ENCODE assay signal across 16 cellular contexts in genomic region chr20:44704551-44704971, GRCh38. TPM values are rescaled to one million over a fixed set of nuclear protein-coding genes. Genes with fewer than 3 reads are reported as not detected.
DNase-seq lines count a peak whose midpoint lies in the region; ATAC-seq and TF ChIP-seq lines count a peak whose summit lies in the region.
"Had no signal": no experiment of that assay in that cellular context is flagged by ENCODE, and none has a peak within 500 bp of the region (broad histone marks: within the 10 kb centered on the region; RNA-seq: fewer than 3 reads in every experiment).

No MANE protein-coding gene starts in this region.

- peak overlapping the region; percentile 94 to 95 for H3K27ac ChIP-seq in coronary artery

- DNase-seq in BJ (ENCODE audit: low read depth): peak; percentile 67
- peak; percentile 94 for DNase-seq in M059J (ENCODE audit: low read depth)
- DNase-seq in coronary artery (ENCODE audit: low spot score): no peak
- DNase-seq in renal cortical epithelial cell (ENCODE audit: low read depth): peak; percentile 82
- no peak for DNase-seq in NCI-H1417 (lab: John Stamatoyannopoulos, UW)
- no peak for DNase-seq in activated T-cell treated with anti-CD3 and anti-CD28 coated beads, Interleukin-2, amount 50 U/mL, for 4 hours
- DNase-seq: activated naive CD8-positive, alpha-beta T cell treated with anti-CD3 and anti-CD28 coated beads, Interleukin-2, amount 10 ng/mL, durations not matched to agents 7 days and 5 days; CD8-positive, alpha-beta memory T cell; endodermal cell; NCI-H2107; small intestine had no signal

- no peaks in the 10 kb centered on the region for H3K36me3 ChIP-seq in BJ (ENCODE audit: control insufficient read depth, insufficient read depth, low read length)

- TF ChIP-seq CTCF in BJ (IDR thresholded peaks at IDR 0.05; ENCODE audit: insufficient read depth, low read depth, low read length): no peak
- TF ChIP-seq CTCF in coronary artery (IDR thresholded peaks at IDR 0.05): no peak

- H3K4me3 ChIP-seq in BJ (ENCODE audit: low read depth, low read length): no peak overlapping the region
- H3K4me3 ChIP-seq in coronary artery: no peak overlapping the region

- no peak overlapping the region for H3K4me3 Mint-ChIP-seq in activated T-cell treated with anti-CD3 and anti-CD28 coated beads, Interleukin-2, amount 50 U/mL, for 4 hours
- H3K4me3 Mint-ChIP-seq: activated naive CD8-positive, alpha-beta T cell treated with anti-CD3 and anti-CD28 coated beads, Interleukin-2, amount 10 ng/mL, durations not matched to agents 7 days and 5 days; CD8-positive, alpha-beta memory T cell; endodermal cell; T-helper 2 cell treated with Interferon-gamma antibody and Interleukin-4, amounts not matched to agents 5 μg/mL and 100 μg/mL, for 36 hours had no signal

- ATAC-seq in GM19328 (IDR thresholded peaks at IDR 0.05; ENCODE audit: unreplicated experiment): no peak
- no peak for ATAC-seq in HG03565 (IDR thresholded peaks at IDR 0.05; ENCODE audit: unreplicated experiment)
- no peak for ATAC-seq in activated T-cell treated with anti-CD3 and anti-CD28 coated beads, Interleukin-2, amount 50 U/mL, for 4 hours

- no peaks in the 10 kb centered on the region for H3K4me1 Mint-ChIP-seq in activated T-cell treated with anti-CD3 and anti-CD28 coated beads, Interleukin-2, amount 50 U/mL, for 4 hours (ENCODE audit: low read depth)
- H3K4me1 Mint-ChIP-seq: activated naive CD8-positive, alpha-beta T cell treated with anti-CD3 and anti-CD28 coated beads, Interleukin-2, amount 10 ng/mL, durations not matched to agents 7 days and 5 days; CD8-positive, alpha-beta memory T cell had no signal

- H3K27me3 ChIP-seq in BJ (ENCODE audit: control insufficient read depth, insufficient read depth, low read length): no peaks in the 10 kb centered on the region

- POLR2A ChIA-PET in BJ (lab: Charles Lee): interaction anchor here (0.7 kb wide), 1 partner anchor 11 kb away, joined by 4 read pairs; no protein-coding TSS in a partner anchor

- CTCF ChIA-PET in BJ (lab: Yijun Ruan, JAX): interaction anchor here (0.6 to 4.7 kb wide), 8 partner anchors 10 to 44 kb away, joined by 3 to 25 read pairs (median 4); no protein-coding TSS in a partner anchor

- H3K36me3 Mint-ChIP-seq in activated T-cell treated with anti-CD3 and anti-CD28 coated beads, Interleukin-2, amount 50 U/mL, for 4 hours (ENCODE audit: insufficient read depth): no peaks in the 10 kb centered on the region
- H3K36me3 Mint-ChIP-seq: activated naive CD8-positive, alpha-beta T cell treated with anti-CD3 and anti-CD28 coated beads, Interleukin-2, amount 10 ng/mL, durations not matched to agents 7 days and 5 days; CD8-positive, alpha-beta memory T cell had no signal

- H3K27me3 Mint-ChIP-seq in activated T-cell treated with anti-CD3 and anti-CD28 coated beads, Interleukin-2, amount 50 U/mL, for 4 hours (ENCODE audit: low read depth): peaks cover 3% of the 10 kb centered on the region
- H3K27me3 Mint-ChIP-seq: activated naive CD8-positive, alpha-beta T cell treated with anti-CD3 and anti-CD28 coated beads, Interleukin-2, amount 10 ng/mL, durations not matched to agents 7 days and 5 days had no signal

- H3K9me3 Mint-ChIP-seq in activated T-cell treated with anti-CD3 and anti-CD28 coated beads, Interleukin-2, amount 50 U/mL, for 4 hours: no peaks in the 10 kb centered on the region
- H3K9me3 Mint-ChIP-seq: activated naive CD8-positive, alpha-beta T cell treated with anti-CD3 and anti-CD28 coated beads, Interleukin-2, amount 10 ng/mL, durations not matched to agents 7 days and 5 days; CD8-positive, alpha-beta memory T cell; endodermal cell; T-helper 2 cell treated with Interferon-gamma antibody and Interleukin-4, amounts not matched to agents 5 μg/mL and 100 μg/mL, for 36 hours had no signal

RNA-seq across cellular contexts. Expression of gene CCN5, which starts 10.6 kb away (rescaled TPM):
- polyA plus RNA-seq in BJ (2011; rRNA removed): 0.91 and 2.0 TPM in 2 replicates
- polyA minus RNA-seq in BJ (2011; rRNA and poly(A)+ RNA removed): 0.14 and 0.21 TPM in 2 replicates
- total RNA-seq in M059J (2014; rRNA removed; shearing (Covaris generic)): 0.44 TPM in 1 of 2 replicates, not detected in the other
- 0.10 TPM in 1 of 2 replicates, not detected in the other for total RNA-seq in renal cortical epithelial cell
- under 1 TPM in 1 of 3 donors, not detected in 2; 0.15 TPM for total RNA-seq in activated T-cell treated with anti-CD3 and anti-CD28 coated beads, Interleukin-2, amount 50 U/mL, for 4 hours
- total RNA-seq: activated CD8-positive, alpha-beta memory T cell treated with anti-CD3 and anti-CD28 coated beads for 36 hours; activated naive CD8-positive, alpha-beta T cell treated with anti-CD3 and anti-CD28 coated beads, Interleukin-2, amount 10 ng/mL, durations not matched to agents 7 days and 5 days; CD8-positive, alpha-beta memory T cell; endodermal cell had no signal
- polyA plus RNA-seq: CD8-positive, alpha-beta memory T cell had no signal

RNA-seq across cellular contexts. Expression of gene KCNK15, which starts 41.1 kb away (rescaled TPM):
- polyA plus RNA-seq in BJ (2011; rRNA removed): 0.58 and 0.82 TPM in 2 replicates
- 0.38 and 0.41 TPM in 2 replicates for polyA minus RNA-seq in BJ (2011; rRNA and poly(A)+ RNA removed)
- not detected in 2 replicates for total RNA-seq in M059J (2014; rRNA removed; shearing (Covaris generic))
- 2.1 and 4.6 TPM in 2 replicates for total RNA-seq in renal cortical epithelial cell
- total RNA-seq in activated T-cell treated with anti-CD3 and anti-CD28 coated beads, Interleukin-2, amount 50 U/mL, for 4 hours: 1 to 10 TPM in 2 of 3 donors, under 1 TPM in 1; 0.96 to 1.6 (median 1.1) TPM
- total RNA-seq: activated naive CD8-positive, alpha-beta T cell treated with anti-CD3 and anti-CD28 coated beads, Interleukin-2, amount 10 ng/mL, durations not matched to agents 7 days and 5 days; myocyte had no signal
- polyA plus RNA-seq: CD8-positive, alpha-beta memory T cell had no signal

RNA-seq across cellular contexts. Expression of gene ADA, which starts 53.1 kb away (rescaled TPM):
- polyA plus RNA-seq in BJ (2011; rRNA removed): 18.7 and 24.7 TPM in 2 replicates
- polyA minus RNA-seq in BJ (2011; rRNA and poly(A)+ RNA removed): 8.7 and 15.8 TPM in 2 replicates
- 9.1 and 9.6 TPM in 2 replicates for total RNA-seq in M059J (2014; rRNA removed; shearing (Covaris generic))
- 5.9 and 10.0 TPM in 2 replicates for total RNA-seq in renal cortical epithelial cell
- 10 to 100 TPM in 2 of 3 donors, 1 to 10 TPM in 1; 8.8 to 13.5 (median 12.5) TPM for total RNA-seq in activated T-cell treated with anti-CD3 and anti-CD28 coated beads, Interleukin-2, amount 50 U/mL, for 4 hours

Comparison
In these comparisons a context has a peak if more than half of its experiments do, and no peak if none do; other contexts are left out.
1. DNase-seq: peak in BJ (single experiment), M059J (single experiment) and renal cortical epithelial cell (single experiment); none in coronary artery (single experiment), NCI-H1417 (0 of 3) and activated T-cell treated with anti-CD3 and anti-CD28 coated beads, Interleukin-2, amount 50 U/mL, for 4 hours (single experiment).